ENCODE assay signal across 1 cellular context in genomic region chr6:104887350-104887749, GRCh38.
TF ChIP-seq lines count a peak whose summit lies in the region.

No MANE protein-coding gene starts in this region.

TF ChIP-seq in K562, 482 proteins besides CTCF, POLR2A, EP300 and RAD21 (continued from another document and continues in another):
- no peak for TF ChIP-seq STAT6 (CRISPR knock-in tag; IDR thresholded peaks at IDR 0.05)
- TF ChIP-seq NR2F6 (CRISPR knock-in tag; IDR thresholded peaks at IDR 0.05): no peak
- no peak for TF ChIP-seq TAF9B (IDR thresholded peaks at IDR 0.05; ENCODE audit: partially characterized antibody)
- TF ChIP-seq MGA (IDR thresholded peaks at IDR 0.05): 0 out of 2 replicates have a peak, but pooled peaks have one; percentile 19
- peak; percentile 37; the same call in 1 of the 2 replicates for TF ChIP-seq MAX (CRISPR knock-in tag; IDR thresholded peaks at IDR 0.05)
- peak; percentile 14 to 39 for TF ChIP-seq E2F6 (IDR thresholded peaks at IDR 0.05; ENCODE audit: borderline replicate concordance in 1 of 2, extremely low read depth in 1 of 2, insufficient read depth in 1 of 2, insufficient read length in 1 of 2, low read depth in 1 of 2, low read length in 1 of 2, poor library complexity in 1 of 2, severe bottlenecking in 1 of 2)
- peak in 1 of 2 experiments; percentile 69 for TF ChIP-seq AFF1 (IDR thresholded peaks at IDR 0.05; ENCODE audit: low read depth in 1 of 2, partially characterized antibody in 2 of 2)
- no peak for TF ChIP-seq ETS1 (conservative IDR thresholded peaks at IDR 0.05; ENCODE audit: control insufficient read depth, low read depth, low read length)
- TF ChIP-seq BHLHE40 (IDR thresholded peaks at IDR 0.05; ENCODE audit: low read length): peak; percentile 98
- no peak for TF ChIP-seq FOXP1 (CRISPR knock-in tag; IDR thresholded peaks at IDR 0.05)
- no peak for TF ChIP-seq CBFA2T3 (IDR thresholded peaks at IDR 0.05)
- no peak for TF ChIP-seq EGR1 (conservative IDR thresholded peaks at IDR 0.05)
- TF ChIP-seq SMARCE1 (IDR thresholded peaks at IDR 0.05): no peak
- no peak for TF ChIP-seq MEF2A (IDR thresholded peaks at IDR 0.05; ENCODE audit: control insufficient read depth, low read depth, low read length)
- no peak for TF ChIP-seq ZSCAN32 (CRISPR knock-in tag; IDR thresholded peaks at IDR 0.05)
- TF ChIP-seq EWSR1 (IDR thresholded peaks at IDR 0.05; ENCODE audit: borderline replicate concordance, low read depth, partially characterized antibody): no peak
- TF ChIP-seq ZFP36 (IDR thresholded peaks at IDR 0.05; ENCODE audit: low read depth, low read length, partially characterized antibody): no peak
- TF ChIP-seq TEAD1 (CRISPR knock-in tag; IDR thresholded peaks at IDR 0.05): 0 out of 4 replicates have a peak, but pooled peaks of 1 of the 2 experiments have one; percentile 32
- TF ChIP-seq MIER1 (IDR thresholded peaks at IDR 0.05; ENCODE audit: low read depth): peak; percentile 90
- peak; percentile 72 for TF ChIP-seq USF1 (CRISPR knock-in tag; IDR thresholded peaks at IDR 0.05)
- TF ChIP-seq CTCFL (IDR thresholded peaks at IDR 0.05; ENCODE audit: borderline replicate concordance, insufficient read depth, low read depth, low read length, poor library complexity, severe bottlenecking): no peak
- no peak for TF ChIP-seq ARNT (IDR thresholded peaks at IDR 0.05)
- no peak for TF ChIP-seq MTA1 (IDR thresholded peaks at IDR 0.05; ENCODE audit: borderline replicate concordance)
- TF ChIP-seq CBX1 (IDR thresholded peaks at IDR 0.05; ENCODE audit: low read depth): no peak
- no peak for TF ChIP-seq HINFP (tag; conservative IDR thresholded peaks at IDR 0.05; ENCODE audit: low read depth)
